ENCODE assay signal across 8 cellular contexts in genomic region chr12:6964605-6965025, GRCh38. TPM values are rescaled to one million over a fixed set of nuclear protein-coding genes. Genes with fewer than 3 reads are reported as not detected.
DNase-seq lines count a peak whose midpoint lies in the region; ATAC-seq, FAIRE-seq and TF ChIP-seq lines count a peak whose summit lies in the region.

No MANE protein-coding gene starts in this region.

- H3K27me3 ChIP-seq in right atrium auricular region, result no peaks in the 10 kb centered on the region
- H3K27me3 ChIP-seq in small intestine (ENCODE audit: control insufficient read depth in 2 of 2, insufficient read depth in 2 of 2, low read length in 2 of 2), result no peaks in the 10 kb centered on the region

- no peaks in the 10 kb centered on the region for H3K9me3 ChIP-seq in right atrium auricular region
- no peaks in the 10 kb centered on the region for H3K9me3 ChIP-seq in small intestine (ENCODE audit: control insufficient read depth, low read depth)

- WGBS in small intestine, 3 donors, result 14 to 55% (median 33%) methylated on average over 8 of the region's 8 CpGs

- FAIRE-seq in small intestine (lab: Jason Lieb, UNC), result no peak

- peaks cover 37% of the 10 kb centered on the region for H3K4me1 Mint-ChIP-seq in HFFc6 (ENCODE audit: low read depth)

- H3K27ac Mint-ChIP-seq in HFFc6, result peak overlapping the region; percentile 69

- peaks cover 41% of the 10 kb centered on the region for H3K36me3 ChIP-seq in right atrium auricular region
- H3K36me3 ChIP-seq in small intestine (ENCODE audit: control insufficient read depth in 2 of 2, insufficient read depth in 2 of 2, low read length in 2 of 2), result peaks cover 5 to 8% of the 10 kb centered on the region in 2 donors

- no peak for ATAC-seq in GM18873 (IDR thresholded peaks at IDR 0.05; ENCODE audit: low FRiP score, unreplicated experiment)

- H3K9me3 Mint-ChIP-seq in HFFc6, result no peaks in the 10 kb centered on the region

- H3K4me3 ChIP-seq in right atrium auricular region, result no peak overlapping the region
- H3K4me3 ChIP-seq in small intestine (ENCODE audit: low read depth in 1 of 2, low read length in 2 of 2), result peak overlapping the region in 1 of 2 donors; percentile 74

- H3K27ac ChIP-seq in VCaP, result peak overlapping the region; percentile 96
- peak overlapping the region; percentile 56 to 74 for H3K27ac ChIP-seq in right atrium auricular region
- peak overlapping the region; percentile 98 to 99 for H3K27ac ChIP-seq in small intestine (ENCODE audit: low read depth in 1 of 2, low read length in 1 of 2)

- H3K36me3 Mint-ChIP-seq in HFFc6 (ENCODE audit: low read depth), result peaks cover 19% of the 10 kb centered on the region

- no peak overlapping the region for H3K4me3 Mint-ChIP-seq in HFFc6

- DNase-seq in HFFc6, result no peak
- no peak for DNase-seq in right atrium auricular region (ENCODE audit: low spot score)
- no peak for DNase-seq in small intestine
- DNase-seq in stimulated activated CD4-positive, alpha-beta T cell treated with anti-CD3 and anti-CD28 coated beads, Interleukin-2, amount 100 ng/mL, for 48 hours, result no peak
- no peak for DNase-seq in stimulated activated CD4-positive, alpha-beta T cell treated with anti-CD3 and anti-CD28 coated beads, Interleukin-12 subunit alpha, Interleukin-12 subunit beta, amount 100 ng/mL, for 4 hours
- no peak for DNase-seq in SK-N-DZ (ENCODE audit: low spot score)

- H3K4me1 ChIP-seq in right atrium auricular region (peaks cover 0 to 55% of the 10 kb centered on the region in 2 donors), small intestine (ENCODE audit: control insufficient read depth in 2 of 2, insufficient read depth in 1 of 2, low read depth in 1 of 2, low read length in 1 of 2) (peaks cover 0 to 6% of the 10 kb centered on the region in 2 donors)

- no peaks in the 10 kb centered on the region for H3K27me3 Mint-ChIP-seq in HFFc6 (ENCODE audit: insufficient read depth)

- TF ChIP-seq CTCF in HFFc6 (IDR thresholded peaks at IDR 0.05) (no peak), VCaP (conservative IDR thresholded peaks at IDR 0.05) (0 out of 2 replicates have a peak, but pooled peaks have one; percentile 43), right atrium auricular region (IDR thresholded peaks at IDR 0.05) (no peak)

RNA-seq across cellular contexts. Expression of gene PHB2, which starts 5.8 kb away (rescaled TPM):
- total RNA-seq in HFFc6 (2021; fragmentation: NEBNext Ultra II Directional; extraction: Animal tissue kit (Norgen Biotek cat#: 25700)), result 100 to 1,000 TPM; 160 to 198 (median 182) TPM
- total RNA-seq in right atrium auricular region, result 100 to 1,000 TPM; 160 to 183 TPM
- 100 to 1,000 TPM; 165 to 311 (median 210) TPM for polyA plus RNA-seq in small intestine
- 713 and 811 TPM in 2 replicates for polyA plus RNA-seq in SK-N-DZ (2014; cell fraction: cytosol; rRNA removed)
- 771 and 835 TPM in 2 replicates for polyA plus RNA-seq in SK-N-DZ (2014; cell fraction: nucleus; rRNA removed)

RNA-seq across cellular contexts. Expression of gene EMG1, which starts 6.1 kb away (rescaled TPM):
- 10 to 100 TPM; 64.9 to 83.7 (median 75.6) TPM for total RNA-seq in HFFc6 (2021; fragmentation: NEBNext Ultra II Directional; extraction: Animal tissue kit (Norgen Biotek cat#: 25700))
- total RNA-seq in right atrium auricular region, result 10 to 100 TPM; 16.5 to 28.4 TPM
- polyA plus RNA-seq in small intestine, result 10 to 100 TPM; 12.3 to 32.3 (median 14.1) TPM
- 102 TPM in 2 replicates for polyA plus RNA-seq in SK-N-DZ (2014; cell fraction: cytosol; rRNA removed)
- 80.2 and 111 TPM in 2 replicates for polyA plus RNA-seq in SK-N-DZ (2014; cell fraction: nucleus; rRNA removed)

RNA-seq across cellular contexts. Expression of gene PTPN6, which starts 13.5 kb away (rescaled TPM):
- not detected for total RNA-seq in HFFc6 (2021; fragmentation: NEBNext Ultra II Directional; extraction: Animal tissue kit (Norgen Biotek cat#: 25700))
- 1 to 10 TPM; 3.7 to 7.5 TPM for total RNA-seq in right atrium auricular region
- polyA plus RNA-seq in small intestine, result 10 to 100 TPM; 40.7 to 81.1 (median 76.7) TPM
- polyA plus RNA-seq in SK-N-DZ (2014; cell fraction: cytosol; rRNA removed), result 0.48 and 0.64 TPM in 2 replicates
- 1.1 and 1.3 TPM in 2 replicates for polyA plus RNA-seq in SK-N-DZ (2014; cell fraction: nucleus; rRNA removed)

RNA-seq across cellular contexts. Expression of gene C12orf57, which starts 20.8 kb away (rescaled TPM):
- 100 to 1,000 TPM; 115 to 131 (median 123) TPM for total RNA-seq in HFFc6 (2021; fragmentation: NEBNext Ultra II Directional; extraction: Animal tissue kit (Norgen Biotek cat#: 25700))
- total RNA-seq in right atrium auricular region, result 100 to 1,000 TPM; 398 to 533 TPM
- polyA plus RNA-seq in small intestine, result 100 to 1,000 TPM; 185 to 379 (median 361) TPM
- polyA plus RNA-seq in SK-N-DZ (2014; cell fraction: cytosol; rRNA removed), result 890 and 1,059 TPM in 2 replicates
- polyA plus RNA-seq in SK-N-DZ (2014; cell fraction: nucleus; rRNA removed), result 478 and 558 TPM in 2 replicates

RNA-seq across cellular contexts. Expression of gene RNU7-1, which starts 21.0 kb away (rescaled TPM):
- not detected for total RNA-seq in HFFc6 (2021; fragmentation: NEBNext Ultra II Directional; extraction: Animal tissue kit (Norgen Biotek cat#: 25700))
- not detected for total RNA-seq in right atrium auricular region
- not detected for polyA plus RNA-seq in small intestine
- not detected in 2 replicates for polyA plus RNA-seq in SK-N-DZ (2014; cell fraction: cytosol; rRNA removed)
- polyA plus RNA-seq in SK-N-DZ (2014; cell fraction: nucleus; rRNA removed), result not detected in 2 replicates
